In the genomic region with DNA sequence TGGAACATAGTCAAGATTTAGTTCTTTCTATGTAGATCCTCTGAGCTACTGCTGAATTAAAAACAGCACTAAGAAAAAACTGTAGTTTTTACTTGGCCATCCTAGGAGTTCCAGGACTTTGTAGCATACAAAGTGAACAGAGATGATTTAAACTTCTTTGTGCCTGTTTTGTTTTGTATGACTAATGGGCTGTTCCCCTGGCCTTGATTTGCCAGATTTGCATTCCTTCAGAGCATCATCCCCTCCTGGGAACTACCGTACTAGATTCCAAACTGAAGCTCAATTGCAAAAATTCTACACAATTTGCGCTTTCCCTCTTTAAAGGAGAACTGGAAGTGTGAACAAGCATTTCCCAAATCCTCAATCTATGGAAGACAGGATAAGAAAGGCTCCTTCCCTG, we compare ENCODE assay signal across 13 cellular contexts. TPM values are rescaled to one million over a fixed set of nuclear protein-coding genes. Genes with fewer than 3 reads are reported as not detected.
"Had no signal": no experiment of that assay in that cellular context is flagged by ENCODE, and none has a peak within 500 bp of the region (broad histone marks: within the 10 kb centered on the region; RNA-seq: fewer than 3 reads in every experiment).

No MANE protein-coding gene starts in this region.

- ATAC-seq: natural killer cell, right cardiac atrium had no signal

- DNase-seq: activated CD4-positive, alpha-beta memory T cell treated with anti-CD3 and anti-CD28 coated beads for 36 hours; activated CD4-positive, alpha-beta T cell treated with anti-CD3 and anti-CD28 coated beads for 1 hour; activated gamma-delta T cell; activated T-cell treated with anti-CD3 and anti-CD28 coated beads, Interleukin-2, amount 50 U/mL, for 48 hours; effector CD4-positive, alpha-beta T cell; mammary epithelial cell; natural killer cell; right cardiac atrium; spleen; stimulated activated CD4-positive, alpha-beta T cell treated with anti-CD3 and anti-CD28 coated beads, Interleukin-2, amount 100 ng/mL, for 24 hours; stimulated activated naive CD4-positive, alpha-beta T cell had no signal

- H3K27ac ChIP-seq: breast epithelium, spleen, suprapubic skin had no signal

- H3K4me3 ChIP-seq: breast epithelium, spleen, suprapubic skin had no signal

RNA-seq across cellular contexts. Expression of gene KIAA0319, which starts 44.0 kb away (rescaled TPM):
- total RNA-seq: mammary epithelial cell had no signal
